Comparison of ENCODE assay signal across 22 cellular contexts in the genomic region with DNA sequence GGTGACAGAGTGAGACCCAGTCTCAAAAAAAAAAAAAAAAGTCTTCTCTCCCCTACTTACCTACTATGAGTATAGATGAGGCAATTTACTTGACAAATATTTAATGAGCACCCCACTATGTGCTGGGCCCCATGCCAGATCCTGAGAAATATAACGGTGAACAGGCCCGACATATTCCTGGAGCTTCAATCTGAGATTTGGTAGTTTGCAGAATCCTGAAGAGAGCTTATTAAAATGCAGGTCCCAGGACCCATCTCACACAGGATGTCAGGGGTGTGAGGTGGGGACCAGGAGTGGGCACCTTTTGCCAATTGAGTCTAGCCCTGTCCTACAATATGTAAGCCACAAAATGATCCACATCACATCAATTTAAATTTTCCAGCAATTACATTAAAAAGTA. TPM values are rescaled to one million over a fixed set of nuclear protein-coding genes. Genes with fewer than 3 reads are reported as not detected.
"Had no signal": no experiment of that assay in that cellular context is flagged by ENCODE, and none has a peak within 500 bp of the region (broad histone marks: within the 10 kb centered on the region; RNA-seq: fewer than 3 reads in every experiment).

No MANE protein-coding gene starts in this region.

- H3K27ac ChIP-seq: cardiac muscle cell, left ventricle myocardium inferior, prostate gland, tibial artery had no signal

- ATAC-seq: activated T-helper 17 cell treated with anti-CD3 and anti-CD28 coated beads, Interleukin-2, amount 50 U/mL, for 72 hours; natural killer cell; stimulated activated naive CD8-positive, alpha-beta T cell treated with anti-CD3 and anti-CD28 coated beads, Interleukin-15, amount 100 ng/mL, for 72 hours; WTC11 had no signal

- DNase-seq: activated naive CD4-positive, alpha-beta T cell treated with anti-CD3 and anti-CD28 coated beads for 36 hours; activated naive CD8-positive, alpha-beta T cell treated with anti-CD3 and anti-CD28 coated beads, Interleukin-2, amount 10 ng/mL, durations not matched to agents 7 days and 5 days; activated T-cell treated with anti-CD3 and anti-CD28 coated beads, Interleukin-2, amount 50 U/mL, for 1 hour; amygdala; effector CD4-positive, alpha-beta T cell; foreskin fibroblast; left ventricle myocardium inferior; mammary epithelial cell; midbrain; natural killer cell; stimulated activated CD4-positive, alpha-beta T cell treated with anti-CD3 and anti-CD28 coated beads, Interleukin-12 subunit alpha, Interleukin-12 subunit beta, amount 100 ng/mL, for 4 hours; stimulated activated CD4-positive, alpha-beta T cell treated with anti-CD3 and anti-CD28 coated beads, Interleukin-4, amount 100 ng/mL, for 4 hours; stimulated activated naive CD8-positive, alpha-beta T cell treated with anti-CD3 and anti-CD28 coated beads, Interleukin-15, amount 100 ng/mL, for 72 hours; T1000 had no signal

- H3K36me3 ChIP-seq: cardiac muscle cell, left ventricle myocardium inferior, prostate gland, tibial artery had no signal

- H3K4me3 ChIP-seq: cardiac muscle cell, left ventricle myocardium inferior, prostate gland, tibial artery had no signal

- H3K27me3 ChIP-seq: cardiac muscle cell had no signal

- H3K9me3 ChIP-seq: left ventricle myocardium inferior, prostate gland, tibial artery had no signal

RNA-seq across cellular contexts. Expression of a gene that starts 44.0 kb away (rescaled TPM):
- total RNA-seq: activated naive CD4-positive, alpha-beta T cell treated with anti-CD3 and anti-CD28 coated beads for 36 hours; activated naive CD8-positive, alpha-beta T cell treated with anti-CD3 and anti-CD28 coated beads, Interleukin-2, amount 10 ng/mL, durations not matched to agents 7 days and 5 days; activated T-helper 17 cell treated with anti-CD3 and anti-CD28 coated beads, Interleukin-2, amount 50 U/mL, for 72 hours; epithelial cell of proximal tubule; fibroblast of lung; mammary epithelial cell; natural killer cell; skeletal muscle tissue had no signal
